ENCODE assay signal across 8 cellular contexts in genomic region chr1:110003747-110004428, GRCh38. TPM values are rescaled to one million over a fixed set of nuclear protein-coding genes. Genes with fewer than 3 reads are reported as not detected.
DNase-seq lines count a peak whose midpoint lies in the region; ATAC-seq and TF ChIP-seq lines count a peak whose summit lies in the region.

No MANE protein-coding gene starts in this region.

- intact Hi-C loops in heart right ventricle (cut with DNase I) = no loop called here

- peaks cover 0 to 5% (median 0%) of the 10 kb centered on the region in 9 donors for H3K36me3 ChIP-seq in heart right ventricle

- ATAC-seq in heart right ventricle = peak; percentile 63 to 91 (median 76)

- no peak for TF ChIP-seq CTCF in GM10266 (IDR thresholded peaks at IDR 0.05; ENCODE audit: control insufficient read depth, insufficient read depth, low read depth, missing control alignments)
- TF ChIP-seq CTCF in HFFc6 (IDR thresholded peaks at IDR 0.05) = no peak
- no peak for TF ChIP-seq CTCF in heart right ventricle (IDR thresholded peaks at IDR 0.05)

- H3K27ac ChIP-seq in heart right ventricle = peak overlapping the region; percentile 49 to 78 (median 67)

- H3K36me3 Mint-ChIP-seq in HFFc6 (ENCODE audit: low read depth) = no peaks in the 10 kb centered on the region
- H3K36me3 Mint-ChIP-seq in activated naive CD4-positive, alpha-beta T cell treated with anti-CD3 and anti-CD28 coated beads, Interleukin-2, amount 10 ng/mL, durations not matched to agents 7 days and 5 days = peaks cover 6% of the 10 kb centered on the region

- no peaks in the 10 kb centered on the region for H3K9me3 ChIP-seq in heart right ventricle

- no peaks in the 10 kb centered on the region for H3K9me3 Mint-ChIP-seq in HFFc6
- H3K9me3 Mint-ChIP-seq in activated naive CD4-positive, alpha-beta T cell treated with anti-CD3 and anti-CD28 coated beads, Interleukin-2, amount 10 ng/mL, durations not matched to agents 7 days and 5 days = no peaks in the 10 kb centered on the region

- H3K4me1 Mint-ChIP-seq in HFFc6 (ENCODE audit: low read depth) = peaks cover 59% of the 10 kb centered on the region
- peaks cover 19% of the 10 kb centered on the region for H3K4me1 Mint-ChIP-seq in activated naive CD4-positive, alpha-beta T cell treated with anti-CD3 and anti-CD28 coated beads, Interleukin-2, amount 10 ng/mL, durations not matched to agents 7 days and 5 days

- H3K4me3 Mint-ChIP-seq in HFFc6 = peak overlapping the region; percentile 85
- no peak overlapping the region for H3K4me3 Mint-ChIP-seq in activated naive CD4-positive, alpha-beta T cell treated with anti-CD3 and anti-CD28 coated beads, Interleukin-2, amount 10 ng/mL, durations not matched to agents 7 days and 5 days

- WGBS in heart right ventricle, 2 donors = 19 to 36% methylated on average over 8 of the region's 8 CpGs

- peaks cover 7 to 67% (median 55%) of the 10 kb centered on the region in 9 donors for H3K4me1 ChIP-seq in heart right ventricle

- peak overlapping the region; percentile 90 for H3K27ac Mint-ChIP-seq in HFFc6
- peak overlapping the region; percentile 19 for H3K27ac Mint-ChIP-seq in activated naive CD4-positive, alpha-beta T cell treated with anti-CD3 and anti-CD28 coated beads, Interleukin-2, amount 10 ng/mL, durations not matched to agents 7 days and 5 days

- no peaks in the 10 kb centered on the region; the same call in 1 of the 2 replicates for H3K27me3 Mint-ChIP-seq in HFFc6 (ENCODE audit: insufficient read depth)
- no peaks in the 10 kb centered on the region for H3K27me3 Mint-ChIP-seq in activated naive CD4-positive, alpha-beta T cell treated with anti-CD3 and anti-CD28 coated beads, Interleukin-2, amount 10 ng/mL, durations not matched to agents 7 days and 5 days

- H3K4me3 ChIP-seq in heart right ventricle = peak overlapping the region in 4 of 10 donors; percentile 7 to 19 (median 10)

- DNase-seq in GM10266 (ENCODE audit: extremely low spot score) (peak; percentile 41), HFFc6 (peak; percentile 95), NCI-H510A treated with DMSO at 0.1 percent for 48 hours (lab: John Stamatoyannopoulos, UW) (peak; percentile 65), heart right ventricle (peak; percentile 34 to 48), renal cortical epithelial cell (ENCODE audit: low read depth) (peak; percentile 100), NCI-H2081 treated with DMSO at 0.1 percent for 48 hours (lab: John Stamatoyannopoulos, UW) (no peak), NCI-H748 (lab: John Stamatoyannopoulos, UW; ENCODE audit: unreplicated experiment) (no peak)
- peak; percentile 34 for DNase-seq in activated naive CD4-positive, alpha-beta T cell treated with anti-CD3 and anti-CD28 coated beads, Interleukin-2, amount 10 ng/mL, durations not matched to agents 7 days and 5 days

- CTCF ChIA-PET in activated naive CD4-positive, alpha-beta T cell treated with anti-CD3 and anti-CD28 coated beads, Interleukin-2, amount 10 ng/mL, durations not matched to agents 7 days and 5 days (lab: Charles Lee) = interaction anchor here (0.9 to 1.9 kb wide), 2 partner anchors 20 to 25 kb away, joined by 4 to 12 read pairs; partner anchors contain the start of gene AHCYL1

- no peaks in the 10 kb centered on the region for H3K27me3 ChIP-seq in heart right ventricle

RNA-seq across cellular contexts. Expression of gene AHCYL1, which starts 19.3 kb away (rescaled TPM):
- total RNA-seq in HFFc6 (2021; fragmentation: NEBNext Ultra II Directional; extraction: Animal tissue kit (Norgen Biotek cat#: 25700)) = 10 to 100 TPM; 73.4 to 87.1 (median 74.7) TPM
- total RNA-seq in heart right ventricle = 10 to 100 TPM; 39.2 to 58.9 (median 48.7) TPM
- 10 to 100 TPM; 21.9 to 24.2 TPM for polyA plus RNA-seq in heart right ventricle
- 47.9 and 120 TPM in 2 replicates for total RNA-seq in renal cortical epithelial cell

RNA-seq across cellular contexts. Expression of gene STRIP1, which starts 30.5 kb away (rescaled TPM):
- total RNA-seq in HFFc6 (2021; fragmentation: NEBNext Ultra II Directional; extraction: Animal tissue kit (Norgen Biotek cat#: 25700)) = 10 to 100 TPM; 33.2 to 48.4 (median 36.8) TPM
- 10 to 100 TPM; 13.9 to 23.2 (median 18.9) TPM for total RNA-seq in heart right ventricle
- 10 to 100 TPM; 10.3 to 12.3 TPM for polyA plus RNA-seq in heart right ventricle
- total RNA-seq in renal cortical epithelial cell = 32.6 and 57.0 TPM in 2 replicates

Comparison
In these comparisons a context has a peak if more than half of its experiments do, and no peak if none do; other contexts are left out.
1. DNase-seq: peak in GM10266 (single experiment), HFFc6 (single experiment), NCI-H510A treated with DMSO at 0.1 percent for 48 hours (single experiment), activated naive CD4-positive, alpha-beta T cell treated with anti-CD3 and anti-CD28 coated beads, Interleukin-2, amount 10 ng/mL, durations not matched to agents 7 days and 5 days (single experiment), heart right ventricle (2 of 2) and renal cortical epithelial cell (single experiment); none in NCI-H2081 treated with DMSO at 0.1 percent for 48 hours (single experiment) and NCI-H748 (single experiment).